22 cellular contexts compared by ENCODE assay signal in genomic region chr12:115176741-115177400, GRCh38.
"Had no signal": no experiment of that assay in that cellular context is flagged by ENCODE, and none has a peak within 500 bp of the region (broad histone marks: within the 10 kb centered on the region; RNA-seq: fewer than 3 reads in every experiment).

No MANE protein-coding gene starts in this region.

- H3K4me1 Mint-ChIP-seq: activated CD4-positive, alpha-beta T cell treated with anti-CD3 and anti-CD28 coated beads, Interleukin-2, amount 10 ng/mL, durations not matched to agents 7 days and 5 days; activated CD8-positive, alpha-beta memory T cell treated with anti-CD3 and anti-CD28 coated beads, Interleukin-2, amount 10 ng/mL, durations not matched to agents 7 days and 5 days; stimulated activated memory B cell treated with anti-CD40 and anti-IgM and Interleukin-4, amounts not matched to agents 10 μg/mL and 1 μg/mL and 100 μg/mL, for 72 hours had no signal

- H3K36me3 Mint-ChIP-seq: activated CD8-positive, alpha-beta memory T cell treated with anti-CD3 and anti-CD28 coated beads, Interleukin-2, amount 10 ng/mL, durations not matched to agents 7 days and 5 days; activated naive CD4-positive, alpha-beta T cell treated with anti-CD3 and anti-CD28 coated beads, Interleukin-2, amount 50 U/mL, for 72 hours; stimulated activated memory B cell treated with anti-CD40 and anti-IgM and Interleukin-4, amounts not matched to agents 10 μg/mL and 1 μg/mL and 100 μg/mL, for 72 hours had no signal

- H3K27ac ChIP-seq: breast epithelium, coronary artery, esophagus muscularis mucosa, gastrocnemius medialis, stomach, suprapubic skin, tibial nerve, VCaP had no signal

- H3K4me3 ChIP-seq: breast epithelium, coronary artery, esophagus muscularis mucosa, gastrocnemius medialis, stomach, suprapubic skin, tibial nerve had no signal

- H3K9me3 Mint-ChIP-seq: activated CD4-positive, alpha-beta T cell treated with anti-CD3 and anti-CD28 coated beads, Interleukin-2, amount 10 ng/mL, durations not matched to agents 7 days and 5 days; T-helper 2 cell treated with Interferon-gamma antibody and Interleukin-4, amounts not matched to agents 5 μg/mL and 100 μg/mL, for 36 hours had no signal

- DNase-seq: activated CD4-positive, alpha-beta T cell treated with anti-CD3 and anti-CD28 coated beads, Interleukin-2, amount 10 ng/mL, durations not matched to agents 7 days and 5 days; activated CD4-positive, CD25-positive, alpha-beta regulatory T cell treated with anti-CD3 and anti-CD28 coated beads, Interleukin-2, amount 50 U/mL, for 72 hours; activated CD8-positive, alpha-beta memory T cell treated with anti-CD3 and anti-CD28 coated beads, Interleukin-2, amount 10 ng/mL, durations not matched to agents 7 days and 5 days; activated CD8-positive, alpha-beta T cell treated with anti-CD3 and anti-CD28 coated beads for 36 hours; activated T-cell treated with anti-CD3 and anti-CD28 coated beads for 4 hours; aorta; gastrocnemius medialis; hippocampal formation; left ventricle myocardium superior; nucleus accumbens; small intestine; stomach had no signal

- H3K9me3 ChIP-seq: breast epithelium, esophagus muscularis mucosa, gastrocnemius medialis, stomach, suprapubic skin, tibial nerve had no signal

- ATAC-seq: activated CD8-positive, alpha-beta memory T cell treated with anti-CD3 and anti-CD28 coated beads, Interleukin-2, amount 10 ng/mL, durations not matched to agents 7 days and 5 days; activated CD8-positive, alpha-beta T cell treated with anti-CD3 and anti-CD28 coated beads for 36 hours; activated naive CD4-positive, alpha-beta T cell treated with anti-CD3 and anti-CD28 coated beads, Interleukin-2, amount 50 U/mL, for 72 hours; gastrocnemius medialis; left ventricle myocardium superior; sciatic nerve; stimulated activated memory B cell treated with anti-CD40 and anti-IgM and Interleukin-4, amounts not matched to agents 10 μg/mL and 1 μg/mL and 100 μg/mL, for 72 hours had no signal

- H3K36me3 ChIP-seq: breast epithelium, esophagus muscularis mucosa, gastrocnemius medialis, stomach, suprapubic skin, tibial nerve had no signal

- H3K4me1 ChIP-seq: breast epithelium, gastrocnemius medialis, tibial nerve had no signal

- H3K27me3 ChIP-seq: breast epithelium, esophagus muscularis mucosa, gastrocnemius medialis, stomach, suprapubic skin, tibial nerve had no signal

- H3K27me3 Mint-ChIP-seq: activated CD4-positive, alpha-beta T cell treated with anti-CD3 and anti-CD28 coated beads, Interleukin-2, amount 10 ng/mL, durations not matched to agents 7 days and 5 days; activated CD8-positive, alpha-beta memory T cell treated with anti-CD3 and anti-CD28 coated beads, Interleukin-2, amount 10 ng/mL, durations not matched to agents 7 days and 5 days; activated CD8-positive, alpha-beta T cell treated with anti-CD3 and anti-CD28 coated beads for 36 hours; stimulated activated memory B cell treated with anti-CD40 and anti-IgM and Interleukin-4, amounts not matched to agents 10 μg/mL and 1 μg/mL and 100 μg/mL, for 72 hours had no signal

- H3K27ac Mint-ChIP-seq: activated CD4-positive, alpha-beta T cell treated with anti-CD3 and anti-CD28 coated beads, Interleukin-2, amount 10 ng/mL, durations not matched to agents 7 days and 5 days; activated CD8-positive, alpha-beta memory T cell treated with anti-CD3 and anti-CD28 coated beads, Interleukin-2, amount 10 ng/mL, durations not matched to agents 7 days and 5 days; activated CD8-positive, alpha-beta T cell treated with anti-CD3 and anti-CD28 coated beads for 36 hours; activated naive CD4-positive, alpha-beta T cell treated with anti-CD3 and anti-CD28 coated beads, Interleukin-2, amount 50 U/mL, for 72 hours; stimulated activated memory B cell treated with anti-CD40 and anti-IgM and Interleukin-4, amounts not matched to agents 10 μg/mL and 1 μg/mL and 100 μg/mL, for 72 hours; T-helper 2 cell treated with Interferon-gamma antibody and Interleukin-4, amounts not matched to agents 5 μg/mL and 100 μg/mL, for 36 hours had no signal

- H3K4me3 Mint-ChIP-seq: activated CD4-positive, alpha-beta T cell treated with anti-CD3 and anti-CD28 coated beads, Interleukin-2, amount 10 ng/mL, durations not matched to agents 7 days and 5 days; activated CD8-positive, alpha-beta memory T cell treated with anti-CD3 and anti-CD28 coated beads, Interleukin-2, amount 10 ng/mL, durations not matched to agents 7 days and 5 days; activated CD8-positive, alpha-beta T cell treated with anti-CD3 and anti-CD28 coated beads for 36 hours; stimulated activated memory B cell treated with anti-CD40 and anti-IgM and Interleukin-4, amounts not matched to agents 10 μg/mL and 1 μg/mL and 100 μg/mL, for 72 hours; T-helper 2 cell treated with Interferon-gamma antibody and Interleukin-4, amounts not matched to agents 5 μg/mL and 100 μg/mL, for 36 hours had no signal
